In the genomic region with DNA sequence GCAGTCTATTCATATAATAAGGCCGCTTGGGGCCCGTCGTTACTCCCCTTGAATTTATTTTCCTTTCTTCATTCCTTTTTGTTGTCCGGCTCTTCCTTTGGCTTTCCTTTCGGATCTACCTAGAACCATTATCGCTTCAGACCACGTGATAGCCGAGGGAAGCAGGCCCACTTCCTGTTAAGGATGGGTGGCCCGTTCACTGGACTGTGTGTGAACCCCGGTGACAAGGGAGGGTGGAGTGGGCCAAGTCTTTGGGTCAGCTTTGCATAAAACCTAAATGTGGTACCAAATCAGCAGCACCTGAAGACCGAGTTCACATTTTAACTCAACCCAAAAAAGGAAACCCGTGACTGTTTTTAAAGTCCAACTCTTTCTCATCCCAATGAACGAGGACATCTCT, we compare ENCODE assay signal across 23 cellular contexts.
DNase-seq lines count a peak whose midpoint lies in the region; ATAC-seq, FAIRE-seq and TF ChIP-seq lines count a peak whose summit lies in the region.
"Had no signal": no experiment of that assay in that cellular context is flagged by ENCODE, and none has a peak within 500 bp of the region (broad histone marks: within the 10 kb centered on the region; RNA-seq: fewer than 3 reads in every experiment).

No MANE protein-coding gene starts in this region.

- no peaks in the 10 kb centered on the region for H3K27me3 ChIP-seq in GM12878 (replicated peaks in 1 of 2; ENCODE audit: control insufficient read depth in 2 of 2, insufficient read depth in 2 of 2, low read length in 1 of 2)
- no peaks in the 10 kb centered on the region for H3K27me3 ChIP-seq in H1 (replicated peaks in 1 of 4; ENCODE audit: control insufficient read depth in 3 of 4, extremely low read depth in 1 of 4, insufficient read depth in 3 of 4, low read length in 3 of 4)
- no peaks in the 10 kb centered on the region for H3K27me3 ChIP-seq in hepatocyte
- H3K27me3 ChIP-seq: BE2C, BLaER1 had no signal

- no peak overlapping the region for H3K56ac ChIP-seq in H1 (replicated peaks; ENCODE audit: insufficient read length, low read depth, low read length)

- H2AK5ac ChIP-seq in H1 (ENCODE audit: low read depth, low read length) = 0 out of 2 replicates have a peak overlapping the region, but pooled peaks have one; percentile 39

- H2BK20ac ChIP-seq in H1 (ENCODE audit: low read length) = no peak overlapping the region

- H2AFZ ChIP-seq in GM12878 (ENCODE audit: control insufficient read depth, low read depth, low read length) = no peak overlapping the region
- H2AFZ ChIP-seq in H1 (ENCODE audit: low read length) = no peak overlapping the region
- no peak overlapping the region for H2AFZ ChIP-seq in hepatocyte

- H3K4me1 ChIP-seq in GM12878 (ENCODE audit: control insufficient read depth, insufficient read depth, low read length) = no peaks in the 10 kb centered on the region
- H3K4me1 ChIP-seq in H1 (replicated peaks in 1 of 4; ENCODE audit: control insufficient read depth in 3 of 4, insufficient read depth in 4 of 4, low read length in 3 of 4) = no peaks in the 10 kb centered on the region
- peaks cover 4% of the 10 kb centered on the region for H3K4me1 ChIP-seq in hepatocyte (ENCODE audit: insufficient read depth)
- H3K4me1 ChIP-seq: A549, BE2C, BLaER1 had no signal

- no peak overlapping the region for H4K5ac ChIP-seq in H1 (ENCODE audit: insufficient read length, low read depth, low read length)

- TF ChIP-seq POLR2A in GM12878 (IDR thresholded peaks at IDR 0.05; ENCODE audit: low read depth, low read length) = no peak
- no peak for TF ChIP-seq POLR2A in H1 (IDR thresholded peaks at IDR 0.05; ENCODE audit: control extremely low read depth in 1 of 2, low read depth in 2 of 2, low read length in 2 of 2)

- H3K4me3 ChIP-seq in GM12878 (no peak overlapping the region), H1 (ENCODE audit: extremely low read depth in 1 of 4, insufficient read depth in 2 of 4, low read depth in 3 of 4, low read length in 4 of 4) (no peak overlapping the region), hepatocyte (no peak overlapping the region)
- H3K4me3 ChIP-seq: A549, BLaER1 had no signal

- SMC1A ChIA-PET in GM12878 (lab: Charles Lee; ENCODE audit: uncharacterized antibody, unreplicated experiment) = no interaction called here

- no peak overlapping the region for H2BK120ac ChIP-seq in H1 (replicated peaks; ENCODE audit: low read depth, low read length)

- H3K79me1 ChIP-seq in H1 (ENCODE audit: low read depth, low read length) = no peaks in the 10 kb centered on the region

- H3K4me2 ChIP-seq in GM12878 (ENCODE audit: control insufficient read depth, insufficient read depth) (no peak overlapping the region), H1 (ENCODE audit: insufficient read depth in 1 of 2, low read depth in 2 of 2, low read length in 2 of 2) (no peak overlapping the region), hepatocyte (peak overlapping the region; percentile 20)
- H3K4me2 ChIP-seq: A549, BLaER1 had no signal

- 50% methylated on average over 13 of the region's 13 CpGs for WGBS in GM12878 (ENCODE audit: insufficient coverage, insufficient replicate concordance, low lambda C conversion rate, missing lambda C conversion rate)
- WGBS in H1 (ENCODE audit: extremely low coverage in 1 of 2, insufficient coverage in 1 of 2, insufficient read length in 1 of 2, insufficient replicate concordance in 2 of 2, low coverage in 1 of 2, low lambda C conversion rate in 2 of 2, missing lambda C conversion rate in 1 of 2), 2 experiments = 88% methylated on average over 12 of the region's 13 CpGs; no CpG with 5 or more reads in 1 of the 2 experiments
- WGBS in hepatocyte (ENCODE audit: low lambda C conversion rate, missing lambda C conversion rate) = 73% methylated on average over 13 of the region's 13 CpGs

- in situ Hi-C loops in GM12878 (cut with MboI) = no loop called here

- H2BK12ac ChIP-seq in H1 (ENCODE audit: low read depth, low read length) = no peak overlapping the region

- ATAC-seq in GM12878 (peak; percentile 56), HG03442 (IDR thresholded peaks at IDR 0.05; ENCODE audit: unreplicated experiment) (no peak), HG03095 (IDR thresholded peaks at IDR 0.05; ENCODE audit: unreplicated experiment) (no peak)
- ATAC-seq: A549 had no signal

- H4K20me1 ChIP-seq in GM12878 (ENCODE audit: control insufficient read depth, insufficient read depth) (no peaks in the 10 kb centered on the region), H1 (replicated peaks in 1 of 2; ENCODE audit: control insufficient read depth in 1 of 2, insufficient read depth in 2 of 2, low read length in 2 of 2) (no peaks in the 10 kb centered on the region), hepatocyte (ENCODE audit: insufficient read depth, poor library complexity, severe bottlenecking) (no peaks in the 10 kb centered on the region)
- H4K20me1 ChIP-seq: BLaER1 had no signal

- CTCF ChIA-PET in GM12878 (lab: Yijun Ruan, JAX) = interaction anchor here (1.2 kb wide), 1 partner anchor 11 kb away, joined by 5 read pairs; no protein-coding TSS in a partner anchor
- CTCF ChIA-PET in H1 (lab: Charles Lee; ENCODE audit: partially characterized antibody) = interaction anchor here (3.6 kb wide), 1 partner anchor 17 kb away, joined by 15 read pairs; no protein-coding TSS in a partner anchor

- POLR2A ChIA-PET in GM12878 (lab: Charles Lee) (no interaction called here), H1 (lab: Charles Lee; ENCODE audit: partially characterized antibody) (no interaction called here)

- BruUV-seq in GM12878 (replicated peaks; lab: Mats Ljungman, UMichigan) = no TSS peak

- intact Hi-C loops in GM12878 (cut with micrococcal nuclease; ENCODE audit: unreplicated experiment) = no loop called here

- no peak overlapping the region for H3K4ac ChIP-seq in H1 (replicated peaks; ENCODE audit: insufficient read length, low read depth, low read length)

- no peak overlapping the region for H3K9ac ChIP-seq in GM12878 (ENCODE audit: control insufficient read depth, insufficient read depth, low read length)
- no peak overlapping the region for H3K9ac ChIP-seq in H1 (replicated peaks in 1 of 4; ENCODE audit: extremely low read depth in 1 of 4, low read depth in 3 of 4, low read length in 3 of 4)
- H3K9ac ChIP-seq: BLaER1 had no signal

- H3K36me3 ChIP-seq in GM12878 (ENCODE audit: control insufficient read depth in 2 of 2, insufficient read depth in 2 of 2, low read length in 1 of 2) (no peaks in the 10 kb centered on the region), H1 (ENCODE audit: control insufficient read depth in 2 of 4, insufficient read depth in 4 of 4, low read length in 3 of 4) (no peaks in the 10 kb centered on the region), hepatocyte (replicated peaks; ENCODE audit: insufficient read depth, low read depth) (no peaks in the 10 kb centered on the region)
- H3K36me3 ChIP-seq: BE2C, BLaER1 had no signal

- no peaks in the 10 kb centered on the region for H3K23me2 ChIP-seq in H1 (ENCODE audit: low read depth, low read length)

- TF ChIP-seq EP300 in GM12878 (IDR thresholded peaks at IDR 0.05; ENCODE audit: borderline replicate concordance in 1 of 2, control insufficient read depth in 1 of 2, low read depth in 2 of 2, low read length in 2 of 2) (no peak), H1 (IDR thresholded peaks at IDR 0.05; ENCODE audit: borderline replicate concordance in 1 of 2, low read depth in 2 of 2, low read length in 2 of 2) (no peak)

- no peaks in the 10 kb centered on the region for H3K9me2 ChIP-seq in hepatocyte (replicated peaks; ENCODE audit: insufficient read depth)

- no peak overlapping the region for H2BK15ac ChIP-seq in H1 (ENCODE audit: low read length)

- RAD21 ChIA-PET in GM12878 (lab: Charles Lee; ENCODE audit: unreplicated experiment) = no interaction called here

- H3K79me2 ChIP-seq in GM12878 (ENCODE audit: control insufficient read depth, insufficient read depth, low read length) (no peaks in the 10 kb centered on the region), H1 (ENCODE audit: control insufficient read depth in 1 of 2, insufficient read depth in 2 of 2, low read length in 2 of 2) (no peaks in the 10 kb centered on the region), hepatocyte (no peaks in the 10 kb centered on the region)

- TF ChIP-seq CTCF in GM12878 (IDR thresholded peaks at IDR 0.05 in 2 of 3, conservative IDR thresholded peaks at IDR 0.05 in 1 of 3; ENCODE audit: control insufficient read depth in 2 of 3, extremely low read depth in 1 of 3, insufficient read depth in 1 of 3, low read depth in 3 of 3, low read length in 3 of 3) (no peak), H1 (IDR thresholded peaks at IDR 0.05; ENCODE audit: control extremely low read depth in 1 of 3, insufficient read depth in 1 of 3, low read depth in 1 of 3, low read length in 3 of 3) (no peak), hepatocyte (IDR thresholded peaks at IDR 0.05; ENCODE audit: poor library complexity) (no peak)

- H3K27ac ChIP-seq in GM12878 (ENCODE audit: control insufficient read depth, insufficient read depth) (no peak overlapping the region), H1 (ENCODE audit: low read depth, low read length) (no peak overlapping the region), hepatocyte (no peak overlapping the region)
- H3K27ac ChIP-seq: 22Rv1, A549, BLaER1 had no signal

- H3K18ac ChIP-seq in H1 (ENCODE audit: extremely low read depth, low read length) = no peak overlapping the region

- no peak for TF ChIP-seq RAD21 in GM12878 (IDR thresholded peaks at IDR 0.05; ENCODE audit: insufficient read depth, low read depth, low read length)
- no peak for TF ChIP-seq RAD21 in H1 (IDR thresholded peaks at IDR 0.05 in 1 of 2, conservative IDR thresholded peaks at IDR 0.05 in 1 of 2; ENCODE audit: low read depth in 2 of 2, low read length in 2 of 2)

- no peak overlapping the region for H3K23ac ChIP-seq in H1 (ENCODE audit: insufficient read length)

- DNase-seq in GM12878 (ENCODE audit: low read depth, low spot score) (no peak), H1 (ENCODE audit: low read depth in 1 of 2, low spot score in 2 of 2) (no peak), hepatocyte (ENCODE audit: low spot score) (no peak), NCI-H2081 (lab: John Stamatoyannopoulos, UW) (no peak)
- DNase-seq: BE2C; C1 segment of cervical spinal cord; CD4-positive, alpha-beta memory T cell; CD4-positive, CD25-positive, alpha-beta regulatory T cell; CD8-positive, alpha-beta memory T cell; COR-L47; DMS153; DMS53; DMS79; DND-41; EL; GDM1 had no signal

- H4K91ac ChIP-seq in H1 (replicated peaks; ENCODE audit: insufficient read length, low read length) = no peak overlapping the region

- H3K14ac ChIP-seq in H1 (ENCODE audit: insufficient read length) = no peak overlapping the region

- H2BK5ac ChIP-seq in H1 (ENCODE audit: low read depth, low read length) = no peak overlapping the region

- H3K9me3 ChIP-seq in GM12878 (replicated peaks; ENCODE audit: control insufficient read depth, insufficient read depth, low read length) (no peaks in the 10 kb centered on the region), H1 (ENCODE audit: insufficient read depth in 2 of 2, low read depth in 1 of 2, low read length in 1 of 2) (no peaks in the 10 kb centered on the region), hepatocyte (ENCODE audit: low read depth) (no peaks in the 10 kb centered on the region)
- H3K9me3 ChIP-seq: BE2C, BLaER1 had no signal

- H4K8ac ChIP-seq in H1 (ENCODE audit: extremely low read depth, insufficient read depth, low read length) = no peak overlapping the region

- FAIRE-seq in GM12878 (lab: Jason Lieb, UNC) (no peak), H1 (lab: Jason Lieb, UNC) (no peak)
- FAIRE-seq: A549, GM12891, GM18507 had no signal
